1 cellular context compared by ENCODE assay signal in genomic region chr18:25229080-25229479, GRCh38.
TF ChIP-seq lines count a peak whose summit lies in the region.

No MANE protein-coding gene starts in this region.

TF ChIP-seq in IMR-90, 13 proteins besides CTCF, POLR2A, EP300 and RAD21:
- no peak for TF ChIP-seq BHLHE40 (IDR thresholded peaks at IDR 0.05; ENCODE audit: low read depth, low read length)
- TF ChIP-seq RFX5 (IDR thresholded peaks at IDR 0.05; ENCODE audit: low read depth, low read length), result peak; percentile 56; the same call in 1 of the 2 replicates
- TF ChIP-seq MXI1 (IDR thresholded peaks at IDR 0.05; ENCODE audit: borderline replicate concordance, low read depth, low read length), result no peak
- no peak for TF ChIP-seq USF2 (IDR thresholded peaks at IDR 0.05; ENCODE audit: low read depth, low read length)
